Comparison of ENCODE assay signal across 8 cellular contexts in genomic region chr12:39443704-39444234, GRCh38. TPM values are rescaled to one million over a fixed set of nuclear protein-coding genes. Genes with fewer than 3 reads are reported as not detected.
DNase-seq lines count a peak whose midpoint lies in the region; ATAC-seq and TF ChIP-seq lines count a peak whose summit lies in the region.

No MANE protein-coding gene starts in this region.

- no peaks in the 10 kb centered on the region for H3K9me3 Mint-ChIP-seq in naive thymus-derived CD8-positive, alpha-beta T cell

- H3K36me3 Mint-ChIP-seq in naive thymus-derived CD8-positive, alpha-beta T cell, result no peaks in the 10 kb centered on the region

- H3K4me3 ChIP-seq in OCI-LY1 (ENCODE audit: low read depth, low read length, poor library complexity, severe bottlenecking) (peak overlapping the region; percentile 76), endocrine pancreas (ENCODE audit: control insufficient read depth, insufficient read depth, low read length) (peak overlapping the region; percentile 84)

- no peaks in the 10 kb centered on the region for H3K9me2 ChIP-seq in OCI-LY1 (ENCODE audit: low read depth, low read length)

- POLR2A ChIA-PET in naive thymus-derived CD8-positive, alpha-beta T cell (lab: Charles Lee), result no interaction called here

- peak overlapping the region; percentile 66 to 96 (median 85) for H3K27ac Mint-ChIP-seq in naive thymus-derived CD8-positive, alpha-beta T cell

- TF ChIP-seq CTCF in OCI-LY1 (IDR thresholded peaks at IDR 0.05; ENCODE audit: low read length), result no peak
- no peak for TF ChIP-seq CTCF in GM10266 (IDR thresholded peaks at IDR 0.05; ENCODE audit: control insufficient read depth, insufficient read depth, low read depth, missing control alignments)

- H3K79me2 ChIP-seq in OCI-LY1 (ENCODE audit: insufficient read depth, low read length), result peaks cover 31% of the 10 kb centered on the region

- H3K4me3 Mint-ChIP-seq in naive thymus-derived CD8-positive, alpha-beta T cell, result peak overlapping the region; percentile 72 to 91 (median 86)

- peaks cover 0 to 13% (median 0%) of the 10 kb centered on the region in 5 donors for H3K27me3 Mint-ChIP-seq in naive thymus-derived CD8-positive, alpha-beta T cell

- in situ Hi-C loops in KBM-7 (cut with MboI; ENCODE audit: low pct_unique_long_range_greater_than_20kb, low sequenced_read_pairs), result no loop called here

- H3K4me1 Mint-ChIP-seq in naive thymus-derived CD8-positive, alpha-beta T cell, result peaks cover 12 to 19% (median 16%) of the 10 kb centered on the region in 4 donors

- DNase-seq in Daoy (ENCODE audit: low read depth) (peak; percentile 8), GM10266 (ENCODE audit: extremely low spot score) (no peak), KBM-7 (no peak), putamen (ENCODE audit: low spot score) (no peak), DMS 273 (lab: John Stamatoyannopoulos, UW; ENCODE audit: unreplicated experiment) (no peak)
- no peak for DNase-seq in naive thymus-derived CD8-positive, alpha-beta T cell

- H3F3A ChIP-seq in OCI-LY1 (ENCODE audit: insufficient read depth, low read length), result no peaks in the 10 kb centered on the region

- H3K9me3 ChIP-seq in OCI-LY1 (ENCODE audit: low read length) (no peaks in the 10 kb centered on the region), endocrine pancreas (ENCODE audit: control insufficient read depth, low read length) (no peaks in the 10 kb centered on the region)

- H3K36me3 ChIP-seq in OCI-LY1 (ENCODE audit: insufficient read depth, low read length) (no peaks in the 10 kb centered on the region), endocrine pancreas (ENCODE audit: control insufficient read depth, insufficient read depth, low read length) (no peaks in the 10 kb centered on the region)

- peak overlapping the region; percentile 76 for H3K9ac ChIP-seq in OCI-LY1 (ENCODE audit: low read length)
- H3K9ac ChIP-seq in endocrine pancreas (ENCODE audit: control insufficient read depth, insufficient read depth, low read length), result peak overlapping the region; percentile 91

- peak overlapping the region; percentile 45; the same call in 1 of the 2 replicates for H2AFZ ChIP-seq in OCI-LY1 (ENCODE audit: low read length)

- H3K4me2 ChIP-seq in OCI-LY1 (ENCODE audit: low read length), result peak overlapping the region; percentile 86

- H3K27me3 ChIP-seq in OCI-LY1 (ENCODE audit: insufficient read depth, low read length) (no peaks in the 10 kb centered on the region), endocrine pancreas (ENCODE audit: control insufficient read depth, insufficient read depth, low read length) (no peaks in the 10 kb centered on the region)

- H3K4me1 ChIP-seq in OCI-LY1 (ENCODE audit: insufficient read depth, low read length, severe bottlenecking) (peaks cover 30% of the 10 kb centered on the region), endocrine pancreas (ENCODE audit: control insufficient read depth, insufficient read depth, low read length) (peaks cover 12% of the 10 kb centered on the region)

- H3K27ac ChIP-seq in OCI-LY1 (ENCODE audit: low read depth, low read length, poor library complexity, severe bottlenecking), result no peak overlapping the region

- H4K20me1 ChIP-seq in OCI-LY1 (ENCODE audit: insufficient read depth, low read length), result no peaks in the 10 kb centered on the region

- ATAC-seq in naive thymus-derived CD8-positive, alpha-beta T cell, result no peak

RNA-seq across cellular contexts. Expression of gene KIF21A, which starts 0.8 kb away (rescaled TPM):
- 17.2 and 23.8 TPM in 2 replicates for total RNA-seq in Daoy (2014; rRNA removed; shearing (Covaris generic))
- 10 to 100 TPM in 1 of 2 experiments, 1 to 10 TPM in 1; 9.5 to 12.1 TPM for total RNA-seq in naive thymus-derived CD8-positive, alpha-beta T cell
- 1 to 10 TPM; 2.8 to 7.7 (median 5.0) TPM for polyA plus RNA-seq in naive thymus-derived CD8-positive, alpha-beta T cell
